ENCODE assay signal across 9 cellular contexts in the genomic region with DNA sequence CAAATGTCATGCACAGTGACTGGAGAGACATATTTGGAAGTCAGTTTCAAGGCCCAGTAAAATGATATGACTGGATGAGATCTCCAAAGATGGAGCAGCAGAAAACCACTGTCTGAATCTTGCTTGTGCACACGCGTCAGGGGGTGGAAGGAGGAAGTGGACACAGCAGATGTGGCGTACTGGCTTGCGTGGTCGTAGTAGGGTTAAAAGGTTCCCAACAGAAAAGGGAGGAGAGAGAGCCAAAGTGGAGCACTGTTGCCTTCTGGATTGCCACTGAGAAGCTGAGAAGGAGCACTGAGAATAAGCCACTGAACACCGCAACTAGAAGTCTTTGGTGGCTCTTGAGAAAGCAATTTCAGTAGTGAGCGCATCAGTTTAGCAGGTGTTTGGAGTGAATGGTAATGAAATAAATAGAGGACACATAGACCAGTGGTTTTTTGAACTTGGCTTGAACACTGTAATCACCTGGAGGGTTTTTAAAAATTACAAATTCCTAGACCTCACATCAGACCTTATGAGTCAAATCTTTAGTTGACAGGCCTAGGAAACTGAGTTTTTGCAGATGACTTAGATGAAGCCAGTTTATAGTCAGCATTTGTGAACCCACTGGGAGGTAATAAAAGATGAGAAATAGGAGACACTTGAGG.
DNase-seq lines count a peak whose midpoint lies in the region; TF ChIP-seq lines count a peak whose summit lies in the region.
"Had no signal": no experiment of that assay in that cellular context is flagged by ENCODE, and none has a peak within 500 bp of the region (broad histone marks: within the 10 kb centered on the region; RNA-seq: fewer than 3 reads in every experiment).

No MANE protein-coding gene starts in this region.

- H3K9me3 ChIP-seq in breast epithelium, result no peaks in the 10 kb centered on the region

- H3K4me1 Mint-ChIP-seq in MCF 10A (ENCODE audit: insufficient read depth, unreplicated experiment), result peaks cover 66% of the 10 kb centered on the region
- H3K4me1 Mint-ChIP-seq in activated CD4-positive, alpha-beta memory T cell treated with anti-CD3 and anti-CD28 coated beads, Interleukin-2, amount 10 ng/mL, durations not matched to agents 7 days and 5 days, result peaks cover 38% of the 10 kb centered on the region

- intact Hi-C loops in MCF 10A (cut with micrococcal nuclease), result no loop called here
- intact Hi-C loops in breast epithelium (cut with DNase I; ENCODE audit: low total_unique reads), result no loop called here

- TF ChIP-seq POLR2A in breast epithelium (IDR thresholded peaks at IDR 0.05), result no peak

- no peaks in the 10 kb centered on the region for H3K36me3 Mint-ChIP-seq in MCF 10A (ENCODE audit: insufficient read depth, unreplicated experiment)
- peaks cover 19% of the 10 kb centered on the region for H3K36me3 Mint-ChIP-seq in activated CD4-positive, alpha-beta memory T cell treated with anti-CD3 and anti-CD28 coated beads, Interleukin-2, amount 10 ng/mL, durations not matched to agents 7 days and 5 days (ENCODE audit: low read depth)

- DNase-seq in MCF 10A (ENCODE audit: unreplicated experiment), result no peak
- no peak for DNase-seq in breast epithelium (ENCODE audit: low spot score in 2 of 2)
- peak; percentile 63 for DNase-seq in KBM-7
- no peak for DNase-seq in activated CD4-positive, alpha-beta memory T cell treated with anti-CD3 and anti-CD28 coated beads, Interleukin-2, amount 10 ng/mL, durations not matched to agents 7 days and 5 days
- no peak for DNase-seq in GM19238 (ENCODE audit: insufficient read length, low spot score)
- DNase-seq in caudate nucleus (lab: John Stamatoyannopoulos, UW), result no peak
- no peak for DNase-seq in AG08396 (ENCODE audit: low spot score)
- no peak for DNase-seq in NCI-H1092 (lab: John Stamatoyannopoulos, UW)
- DNase-seq: NCI-H1417 had no signal

- H3K4me1 ChIP-seq in breast epithelium, result no peaks in the 10 kb centered on the region

- no peaks in the 10 kb centered on the region for H3K9me3 Mint-ChIP-seq in MCF 10A (ENCODE audit: unreplicated experiment)
- H3K9me3 Mint-ChIP-seq in activated CD4-positive, alpha-beta memory T cell treated with anti-CD3 and anti-CD28 coated beads, Interleukin-2, amount 10 ng/mL, durations not matched to agents 7 days and 5 days, result peaks cover 2% of the 10 kb centered on the region

- no peaks in the 10 kb centered on the region for H3K36me3 ChIP-seq in breast epithelium

- H3K27me3 Mint-ChIP-seq in MCF 10A (ENCODE audit: insufficient read depth, unreplicated experiment), result no peaks in the 10 kb centered on the region
- peaks cover 28% of the 10 kb centered on the region for H3K27me3 Mint-ChIP-seq in activated CD4-positive, alpha-beta memory T cell treated with anti-CD3 and anti-CD28 coated beads, Interleukin-2, amount 10 ng/mL, durations not matched to agents 7 days and 5 days

- H3K27ac Mint-ChIP-seq in MCF 10A (ENCODE audit: low read depth, unreplicated experiment), result peak overlapping the region; percentile 63
- peak overlapping the region; percentile 85 for H3K27ac Mint-ChIP-seq in activated CD4-positive, alpha-beta memory T cell treated with anti-CD3 and anti-CD28 coated beads, Interleukin-2, amount 10 ng/mL, durations not matched to agents 7 days and 5 days

- H3K27ac ChIP-seq in breast epithelium (no peak overlapping the region), caudate nucleus (ENCODE audit: low read depth, low read length) (no peak overlapping the region)

- in situ Hi-C loops in KBM-7 (cut with MboI; ENCODE audit: low pct_unique_long_range_greater_than_20kb, low sequenced_read_pairs), result no loop called here

- H3K4me3 ChIP-seq in breast epithelium, result no peak overlapping the region

- TF ChIP-seq CTCF in MCF 10A (IDR thresholded peaks at IDR 0.05; ENCODE audit: unreplicated experiment) (no peak), breast epithelium (IDR thresholded peaks at IDR 0.05) (no peak)

- POLR2A ChIA-PET in MCF 10A (lab: Yijun Ruan, JAX), result interaction anchor here (0.6 to 4.5 kb wide), 17 partner anchors 9 to 470 kb away, joined by 3 to 64 read pairs (median 3); a partner anchor contains a TSS
- POLR2A ChIA-PET in activated CD4-positive, alpha-beta memory T cell treated with anti-CD3 and anti-CD28 coated beads, Interleukin-2, amount 10 ng/mL, durations not matched to agents 7 days and 5 days (lab: Charles Lee), result interaction anchor here (0.8 to 2.7 kb wide), 13 partner anchors 9 to 299 kb away, joined by 3 to 29 read pairs (median 7); a partner anchor contains a TSS

- BruUV-seq in MCF 10A (replicated peaks; lab: Mats Ljungman, UMichigan), result no TSS peak

- CTCF ChIA-PET in MCF 10A (lab: Yijun Ruan, JAX), result interaction anchor here (0.5 to 1.8 kb wide), 14 partner anchors 9 to 461 kb away, joined by 3 to 8 read pairs (median 3); a partner anchor contains a TSS
- CTCF ChIA-PET in activated CD4-positive, alpha-beta memory T cell treated with anti-CD3 and anti-CD28 coated beads, Interleukin-2, amount 10 ng/mL, durations not matched to agents 7 days and 5 days (lab: Charles Lee), result interaction anchor here (0.8 to 1.6 kb wide), 6 partner anchors 18 to 493 kb away, joined by 3 to 9 read pairs (median 4); a partner anchor contains a TSS

- no peaks in the 10 kb centered on the region for H3K27me3 ChIP-seq in breast epithelium

- H3K4me3 Mint-ChIP-seq in MCF 10A (ENCODE audit: unreplicated experiment), result no peak overlapping the region
- H3K4me3 Mint-ChIP-seq in activated CD4-positive, alpha-beta memory T cell treated with anti-CD3 and anti-CD28 coated beads, Interleukin-2, amount 10 ng/mL, durations not matched to agents 7 days and 5 days, result no peak overlapping the region
